8 cellular contexts compared by ENCODE assay signal in genomic region chr17:49576121-49576905, GRCh38. TPM values are rescaled to one million over a fixed set of nuclear protein-coding genes. Genes with fewer than 3 reads are reported as not detected.
DNase-seq lines count a peak whose midpoint lies in the region; ATAC-seq, FAIRE-seq and TF ChIP-seq lines count a peak whose summit lies in the region.

No MANE protein-coding gene starts in this region.

- H3K9ac ChIP-seq in H1 (replicated peaks in 1 of 4; ENCODE audit: extremely low read depth in 1 of 4, low read depth in 3 of 4, low read length in 3 of 4), result peak overlapping the region in 1 of 4 experiments; percentile 20; a peak in 1 of 7 replicates

- H3K36me3 ChIP-seq in H1 (ENCODE audit: control insufficient read depth in 2 of 4, insufficient read depth in 4 of 4, low read length in 3 of 4) (no peaks in the 10 kb centered on the region), mesodermal cell (ENCODE audit: control insufficient read depth, insufficient read depth, low read length) (no peaks in the 10 kb centered on the region)

- peak; percentile 23 for ATAC-seq in activated CD4-positive, alpha-beta T cell treated with anti-CD3 and anti-CD28 coated beads for 36 hours
- no peak for ATAC-seq in GM21367 (IDR thresholded peaks at IDR 0.05; ENCODE audit: unreplicated experiment)
- ATAC-seq in HG03378 (IDR thresholded peaks at IDR 0.05; ENCODE audit: unreplicated experiment), result no peak

- H3K9me3 Mint-ChIP-seq in activated CD4-positive, alpha-beta T cell treated with anti-CD3 and anti-CD28 coated beads for 36 hours (ENCODE audit: low read depth), result no peaks in the 10 kb centered on the region

- H3K4me2 ChIP-seq in H1 (ENCODE audit: insufficient read depth in 1 of 2, low read depth in 2 of 2, low read length in 2 of 2), result peak overlapping the region; percentile 81 to 87

- no peak overlapping the region for H3K23ac ChIP-seq in H1 (ENCODE audit: insufficient read length)

- no peak for FAIRE-seq in H1 (lab: Jason Lieb, UNC)

- intact Hi-C loops in activated CD4-positive, alpha-beta T cell treated with anti-CD3 and anti-CD28 coated beads for 36 hours (cut with DNase I, micrococcal nuclease), result no loop called here

- no peaks in the 10 kb centered on the region for H3K36me3 Mint-ChIP-seq in activated CD4-positive, alpha-beta T cell treated with anti-CD3 and anti-CD28 coated beads for 36 hours (ENCODE audit: low read depth)

- peak overlapping the region; percentile 76 for H4K8ac ChIP-seq in H1 (ENCODE audit: extremely low read depth, insufficient read depth, low read length)

- H3K27ac ChIP-seq in H1 (ENCODE audit: low read depth, low read length), result no peak overlapping the region; the same call in 1 of the 2 replicates
- no peak overlapping the region for H3K27ac ChIP-seq in mesodermal cell (ENCODE audit: low read depth, low read length, severe bottlenecking)

- H3K27me3 Mint-ChIP-seq in activated CD4-positive, alpha-beta T cell treated with anti-CD3 and anti-CD28 coated beads for 36 hours, result peaks cover 35% of the 10 kb centered on the region

- peak overlapping the region; percentile 61 for H3K4me3 Mint-ChIP-seq in activated CD4-positive, alpha-beta T cell treated with anti-CD3 and anti-CD28 coated beads for 36 hours

- H3K14ac ChIP-seq in H1 (ENCODE audit: insufficient read length), result no peak overlapping the region

- H3K27ac Mint-ChIP-seq in activated CD4-positive, alpha-beta T cell treated with anti-CD3 and anti-CD28 coated beads for 36 hours, result no peak overlapping the region

- no peak overlapping the region for H4K91ac ChIP-seq in H1 (replicated peaks; ENCODE audit: insufficient read length, low read length)

- peak overlapping the region; percentile 22; the same call in 1 of the 2 replicates for H2BK5ac ChIP-seq in H1 (ENCODE audit: low read depth, low read length)

- peak overlapping the region; percentile 69 for H2BK120ac ChIP-seq in H1 (replicated peaks; ENCODE audit: low read depth, low read length)

- H3K4ac ChIP-seq in H1 (replicated peaks; ENCODE audit: insufficient read length, low read depth, low read length), result no peak overlapping the region

- peak overlapping the region; percentile 52 for H3K18ac ChIP-seq in H1 (ENCODE audit: extremely low read depth, low read length)

- H3K4me1 ChIP-seq in H1 (replicated peaks in 1 of 4; ENCODE audit: control insufficient read depth in 3 of 4, insufficient read depth in 4 of 4, low read length in 3 of 4), result peaks cover 0 to 23% (median 10%) of the 10 kb centered on the region in 4 experiments; a peak in 6 of 7 replicates
- peaks cover 5% of the 10 kb centered on the region for H3K4me1 ChIP-seq in mesodermal cell (ENCODE audit: control insufficient read depth, insufficient read depth, low read length, poor library complexity, severe bottlenecking)

- no peak for TF ChIP-seq EP300 in H1 (IDR thresholded peaks at IDR 0.05; ENCODE audit: borderline replicate concordance in 1 of 2, low read depth in 2 of 2, low read length in 2 of 2)

- H2BK12ac ChIP-seq in H1 (ENCODE audit: low read depth, low read length), result no peak overlapping the region; the same call in 1 of the 2 replicates

- peak overlapping the region; percentile 58 to 79 (median 72) for H3K4me3 ChIP-seq in H1 (ENCODE audit: extremely low read depth in 1 of 4, insufficient read depth in 2 of 4, low read depth in 3 of 4, low read length in 4 of 4)
- H3K4me3 ChIP-seq in mesodermal cell (ENCODE audit: extremely low read depth, insufficient read depth, low read length, poor library complexity, severe bottlenecking), result peak overlapping the region; percentile 66

- TF ChIP-seq CTCF in H1 (IDR thresholded peaks at IDR 0.05; ENCODE audit: control extremely low read depth in 1 of 3, insufficient read depth in 1 of 3, low read depth in 1 of 3, low read length in 3 of 3), result no peak

- no peak for TF ChIP-seq POLR2A in H1 (IDR thresholded peaks at IDR 0.05; ENCODE audit: control extremely low read depth in 1 of 2, low read depth in 2 of 2, low read length in 2 of 2)

- H4K20me1 ChIP-seq in H1 (replicated peaks in 1 of 2; ENCODE audit: control insufficient read depth in 1 of 2, insufficient read depth in 2 of 2, low read length in 2 of 2), result peaks cover 0 to 4% of the 10 kb centered on the region in 2 experiments

- H3K9me3 ChIP-seq in H1 (ENCODE audit: insufficient read depth in 2 of 2, low read depth in 1 of 2, low read length in 1 of 2), result no peaks in the 10 kb centered on the region
- no peaks in the 10 kb centered on the region for H3K9me3 ChIP-seq in mesodermal cell (ENCODE audit: control insufficient read depth, low read length)

- CTCF ChIA-PET in activated CD4-positive, alpha-beta T cell treated with anti-CD3 and anti-CD28 coated beads for 36 hours (lab: Charles Lee), result interaction anchor here (0.6 to 14.2 kb wide), 10 partner anchors 20 to 718 kb away, joined by 3 to 458 read pairs (median 3); partner anchors contain the start of gene SLC35B1
- CTCF ChIA-PET in H1 (lab: Charles Lee; ENCODE audit: partially characterized antibody), result interaction anchor here (0.6 to 3.5 kb wide), 18 partner anchors 10 to 909 kb away, joined by 3 to 23 read pairs (median 5); partner anchors contain the start of gene SLC35B1

- peak overlapping the region; percentile 73; the same call in 1 of the 2 replicates for H2AFZ ChIP-seq in H1 (ENCODE audit: low read length)

- no peak overlapping the region for H2BK20ac ChIP-seq in H1 (ENCODE audit: low read length)

- peak overlapping the region; percentile 73 for H3K56ac ChIP-seq in H1 (replicated peaks; ENCODE audit: insufficient read length, low read depth, low read length)

- WGBS in H1 (ENCODE audit: extremely low coverage in 1 of 2, insufficient coverage in 1 of 2, insufficient read length in 1 of 2, insufficient replicate concordance in 2 of 2, low coverage in 1 of 2, low lambda C conversion rate in 2 of 2, missing lambda C conversion rate in 1 of 2), 2 experiments, result 3% methylated on average over 8 of the region's 62 CpGs; no CpG with 5 or more reads in 1 of the 2 experiments
- 0% methylated on average over 27 to 45 of the region's 62 CpGs for WGBS in mesodermal cell (ENCODE audit: insufficient coverage in 2 of 2), 2 experiments

- H2BK15ac ChIP-seq in H1 (ENCODE audit: low read length), result no peak overlapping the region; the same call in 1 of the 2 replicates

- H2AK5ac ChIP-seq in H1 (ENCODE audit: low read depth, low read length), result no peak overlapping the region

- peak overlapping the region; percentile 31 for H4K5ac ChIP-seq in H1 (ENCODE audit: insufficient read length, low read depth, low read length)

- peaks cover 12% of the 10 kb centered on the region for H3K23me2 ChIP-seq in H1 (ENCODE audit: low read depth, low read length)

- H3K27me3 ChIP-seq in H1 (replicated peaks in 1 of 4; ENCODE audit: control insufficient read depth in 3 of 4, extremely low read depth in 1 of 4, insufficient read depth in 3 of 4, low read length in 3 of 4), result peaks cover 4 to 14% (median 9%) of the 10 kb centered on the region in 4 experiments; a peak in 5 of 7 replicates

- TF ChIP-seq RAD21 in H1 (IDR thresholded peaks at IDR 0.05 in 1 of 2, conservative IDR thresholded peaks at IDR 0.05 in 1 of 2; ENCODE audit: low read depth in 2 of 2, low read length in 2 of 2), result no peak

- POLR2A ChIA-PET in activated CD4-positive, alpha-beta T cell treated with anti-CD3 and anti-CD28 coated beads for 36 hours (lab: Charles Lee), result no interaction called here
- POLR2A ChIA-PET in H1 (lab: Charles Lee; ENCODE audit: partially characterized antibody), result interaction anchor here (0.8 to 1.4 kb wide), 3 partner anchors 108 to 123 kb away, joined by 3 to 4 read pairs (median 3); no protein-coding TSS in a partner anchor

- no peak for DNase-seq in activated CD4-positive, alpha-beta T cell treated with anti-CD3 and anti-CD28 coated beads for 36 hours
- DNase-seq in activated CD4-positive, alpha-beta T cell treated with anti-CD3 and anti-CD28 coated beads for 1 hour, result no peak
- DNase-seq in RPMI7951 (ENCODE audit: low read depth) (peak; percentile 32), H1 (ENCODE audit: low read depth in 1 of 2, low spot score in 2 of 2) (peak in 1 of 2 experiments; percentile 87), NCI-H187 (lab: John Stamatoyannopoulos, UW) (no peak)

- H3K4me1 Mint-ChIP-seq in activated CD4-positive, alpha-beta T cell treated with anti-CD3 and anti-CD28 coated beads for 36 hours, result peaks cover 3% of the 10 kb centered on the region

- no peaks in the 10 kb centered on the region for H3K79me2 ChIP-seq in H1 (ENCODE audit: control insufficient read depth in 1 of 2, insufficient read depth in 2 of 2, low read length in 2 of 2)

- H3K79me1 ChIP-seq in H1 (ENCODE audit: low read depth, low read length), result no peaks in the 10 kb centered on the region

TF ChIP-seq in H1, 55 proteins besides CTCF, POLR2A, EP300 and RAD21:
- TF ChIP-seq TAF1 (IDR thresholded peaks at IDR 0.05; ENCODE audit: low read depth, low read length), result peak; percentile 13; the same call in 1 of the 2 replicates
- TF ChIP-seq SP1 (IDR thresholded peaks at IDR 0.05; ENCODE audit: low read depth, low read length), result peak; percentile 55; the same call in 1 of the 2 replicates
- peak; percentile 53 for TF ChIP-seq ASH2L (IDR thresholded peaks at IDR 0.05; ENCODE audit: low read length)
- peak; percentile 24 to 61; a peak in 1 of 4 replicates for TF ChIP-seq SIN3A (conservative IDR thresholded peaks at IDR 0.05 in 1 of 2, IDR thresholded peaks at IDR 0.05 in 1 of 2; ENCODE audit: low read depth in 1 of 2, low read length in 2 of 2)
- TF ChIP-seq KDM4A (IDR thresholded peaks at IDR 0.05; ENCODE audit: low read depth, low read length, severe bottlenecking), result peak; percentile 91
- TF ChIP-seq PHF8 (conservative IDR thresholded peaks at IDR 0.05; ENCODE audit: low read depth, low read length), result 0 out of 2 replicates have a peak, but pooled peaks have one; percentile 49
- no peak for TF ChIP-seq EZH2 (IDR thresholded peaks at IDR 0.05; ENCODE audit: low read depth, low read length, severe bottlenecking)
- TF ChIP-seq BACH1 (IDR thresholded peaks at IDR 0.05; ENCODE audit: low read length), result no peak

RNA-seq across cellular contexts. Expression of gene NXPH3, which starts 0.6 kb away (rescaled TPM):
- total RNA-seq in activated CD4-positive, alpha-beta T cell treated with anti-CD3 and anti-CD28 coated beads for 36 hours, result under 1 TPM; 0.09 TPM
- total RNA-seq in RPMI7951 (2014; rRNA removed; shearing (Covaris generic)), result not detected in 2 replicates
- 3.3 and 3.7 TPM in 2 replicates for total RNA-seq in H1 (2021; fragmentation: NEBNext Ultra II Directional; extraction: Animal tissue kit (Norgen Biotek cat#: 25700))
- 2.5 and 3.1 TPM in 2 replicates for polyA plus RNA-seq in H1 (2011; rRNA removed)
- polyA plus RNA-seq in H1 (2011; cell fraction: cytosol; rRNA removed), result 2.6 TPM
- polyA plus RNA-seq in H1 (2011; cell fraction: nucleus; rRNA removed), result 4.2 TPM
- polyA plus RNA-seq in H1 (2012, experiment 1 of 2), result 3.4 to 4.1 TPM (median 3.6 TPM) in 4 replicates
- polyA plus RNA-seq in H1 (2012, experiment 2 of 2), result 2.9 TPM
- 1.9 TPM for polyA plus RNA-seq in H1 (2013, experiment 1 of 2)
- polyA plus RNA-seq in H1 (2013, experiment 2 of 2), result 2.5 TPM
- polyA minus RNA-seq in H1 (2011; rRNA and poly(A)+ RNA removed), result 2.0 and 3.1 TPM in 2 replicates
- polyA minus RNA-seq in H1 (2011; cell fraction: cytosol; rRNA and poly(A)+ RNA removed), result 1.8 TPM
- 3.9 TPM for polyA minus RNA-seq in H1 (2011; cell fraction: nucleus; rRNA and poly(A)+ RNA removed)
- 2.1 TPM for polyA plus RNA-seq in mesodermal cell (2013, experiment 1 of 2)
- polyA plus RNA-seq in mesodermal cell (2013, experiment 2 of 2), result 2.1 TPM
